In the genomic region with DNA sequence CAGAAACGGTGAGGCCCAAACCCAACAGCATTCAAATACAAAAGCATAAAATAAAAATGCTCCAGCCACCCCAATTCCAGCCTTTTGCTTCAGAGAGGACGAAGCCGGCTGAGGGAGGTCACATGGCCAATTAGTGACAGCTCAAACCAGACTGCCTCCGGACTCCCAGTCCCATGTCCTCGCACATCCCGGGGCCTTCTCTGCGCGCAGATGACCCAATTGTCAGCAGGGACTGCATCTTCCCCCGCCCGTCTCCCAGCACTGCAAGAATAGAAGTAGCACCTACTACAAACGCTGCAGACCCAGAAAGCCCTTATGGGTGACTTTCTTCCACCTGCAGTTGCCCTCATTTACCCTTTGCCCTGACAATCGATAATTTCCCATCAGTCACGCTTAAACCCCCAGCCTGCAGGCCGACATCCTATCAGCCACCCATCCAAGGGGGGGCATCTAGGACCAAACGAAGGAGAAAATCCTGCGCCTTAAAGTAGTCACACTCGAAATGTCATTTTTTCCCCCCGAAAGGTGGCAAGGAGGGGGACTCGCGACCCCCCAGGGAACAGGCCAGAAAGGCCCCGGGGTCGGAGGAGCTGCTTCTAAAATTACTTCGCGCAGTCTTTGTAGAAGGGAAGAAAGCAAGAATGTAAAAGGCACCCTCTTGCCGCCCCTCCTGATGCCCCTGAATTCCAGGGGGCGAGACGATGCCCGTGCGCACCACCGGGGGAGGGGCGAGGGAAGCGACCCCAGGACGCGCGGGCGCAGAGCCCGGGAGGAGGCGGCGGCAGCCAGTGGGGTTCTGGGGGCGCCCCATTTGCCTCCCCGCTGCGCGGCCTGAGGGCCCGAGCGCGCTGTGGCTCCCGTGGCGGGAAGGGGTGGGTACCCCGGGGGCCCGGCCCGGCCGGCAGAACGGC, we compare ENCODE assay signal across 7 cellular contexts. TPM values are rescaled to one million over a fixed set of nuclear protein-coding genes. Genes with fewer than 3 reads are reported as not detected.
DNase-seq lines count a peak whose midpoint lies in the region; ATAC-seq, FAIRE-seq and TF ChIP-seq lines count a peak whose summit lies in the region.

No MANE protein-coding gene starts in this region.

- H3F3A ChIP-seq in SU-DHL-6 (ENCODE audit: insufficient read depth): peaks cover 18% of the 10 kb centered on the region; the same call in 1 of the 2 replicates

- H3K9ac ChIP-seq in SU-DHL-6 (ENCODE audit: low read length) (peak overlapping the region; percentile 82), skeletal muscle tissue (ENCODE audit: low read depth in 1 of 3, low read length in 3 of 3) (peak overlapping the region; percentile 55 to 83 (median 77))

- no peak overlapping the region for H2AFZ ChIP-seq in SU-DHL-6 (ENCODE audit: low read depth, low read length, severe bottlenecking)

- H3K9me2 ChIP-seq in SU-DHL-6 (replicated peaks; ENCODE audit: insufficient read depth, low read length): no peaks in the 10 kb centered on the region

- no peaks in the 10 kb centered on the region for H3K9me3 ChIP-seq in SU-DHL-6 (ENCODE audit: insufficient read depth, low read length)
- H3K9me3 ChIP-seq in skeletal muscle tissue (ENCODE audit: control insufficient read depth in 3 of 3, low read length in 3 of 3): no peaks in the 10 kb centered on the region

- no peaks in the 10 kb centered on the region for H4K20me1 ChIP-seq in SU-DHL-6 (ENCODE audit: low read depth, low read length)

- H3K4me1 ChIP-seq in skeletal muscle tissue (ENCODE audit: control insufficient read depth in 3 of 3, insufficient read depth in 3 of 3, low read length in 3 of 3): peaks cover 7 to 13% (median 11%) of the 10 kb centered on the region in 3 donors

- peaks cover 51% of the 10 kb centered on the region for H3K79me2 ChIP-seq in SU-DHL-6 (ENCODE audit: insufficient read depth, low read length)

- H3K4me3 ChIP-seq in SU-DHL-6 (ENCODE audit: insufficient read depth, low read length, poor library complexity, severe bottlenecking) (peak overlapping the region; percentile 67), cardiac fibroblast (replicated peaks in 1 of 2; ENCODE audit: low read depth in 2 of 2, low read length in 2 of 2) (peak overlapping the region; percentile 68 to 70), skeletal muscle tissue (ENCODE audit: low read length in 3 of 3) (peak overlapping the region; percentile 74 to 85 (median 82))

- DNase-seq in GM12891 (ENCODE audit: insufficient read length, low spot score): no peak
- peak in 1 of 2 donors; percentile 17 for DNase-seq in cardiac fibroblast (ENCODE audit: low read depth in 2 of 2)
- DNase-seq in iPS-NIHi7 (ENCODE audit: extremely low spot score): peak; percentile 36
- no peak for DNase-seq in NCI-H2029 (lab: John Stamatoyannopoulos, UW)

- H3K27ac ChIP-seq in SU-DHL-6 (ENCODE audit: low read depth, low read length) (peak overlapping the region; percentile 51), skeletal muscle tissue (ENCODE audit: low read depth, low read length) (no peak overlapping the region)

- TF ChIP-seq POLR2A in GM12891 (IDR thresholded peaks at IDR 0.05; ENCODE audit: low read depth, low read length): no peak

- FAIRE-seq in GM12891 (lab: Jason Lieb, UNC): peak; percentile 69

- peak overlapping the region; percentile 57 for H3K4me2 ChIP-seq in SU-DHL-6 (ENCODE audit: low read depth, low read length, poor library complexity, severe bottlenecking)

- ATAC-seq in HG03108 (IDR thresholded peaks at IDR 0.05; ENCODE audit: unreplicated experiment): peak; percentile 29

- H3K36me3 ChIP-seq in SU-DHL-6 (ENCODE audit: low read length) (no peaks in the 10 kb centered on the region), skeletal muscle tissue (ENCODE audit: control insufficient read depth in 3 of 3, insufficient read depth in 3 of 3, low read length in 3 of 3) (no peaks in the 10 kb centered on the region)

- TF ChIP-seq CTCF in SU-DHL-6 (IDR thresholded peaks at IDR 0.05; ENCODE audit: insufficient read depth, low read length, poor library complexity, severe bottlenecking) (no peak), cardiac fibroblast (IDR thresholded peaks at IDR 0.05; ENCODE audit: low read depth, low read length) (no peak)

- H3K27me3 ChIP-seq in SU-DHL-6 (ENCODE audit: low read length) (no peaks in the 10 kb centered on the region), skeletal muscle tissue (ENCODE audit: control insufficient read depth in 3 of 3, insufficient read depth in 3 of 3, low read length in 3 of 3) (no peaks in the 10 kb centered on the region)

TF ChIP-seq in GM12891, 5 proteins besides CTCF, POLR2A, EP300 and RAD21:
- TF ChIP-seq TAF1 (IDR thresholded peaks at IDR 0.05; ENCODE audit: low read depth, low read length) (no peak), POU2F2 (IDR thresholded peaks at IDR 0.05; ENCODE audit: low read depth, low read length) (no peak), PAX5 (IDR thresholded peaks at IDR 0.05; ENCODE audit: insufficient read depth, low read length, severe bottlenecking) (no peak), SPI1 (IDR thresholded peaks at IDR 0.05; ENCODE audit: low read depth, low read length) (no peak), POLR2AphosphoS5 (IDR thresholded peaks at IDR 0.05; ENCODE audit: low read depth, low read length) (no peak)

RNA-seq across cellular contexts. Expression of a gene that starts 0.8 kb away (rescaled TPM):
- 9.8 TPM for polyA plus RNA-seq in GM12891 (2012; ENCODE audit: low read depth, missing spikeins)
- total RNA-seq in skeletal muscle tissue: 8.4 TPM
